In the genomic region with DNA sequence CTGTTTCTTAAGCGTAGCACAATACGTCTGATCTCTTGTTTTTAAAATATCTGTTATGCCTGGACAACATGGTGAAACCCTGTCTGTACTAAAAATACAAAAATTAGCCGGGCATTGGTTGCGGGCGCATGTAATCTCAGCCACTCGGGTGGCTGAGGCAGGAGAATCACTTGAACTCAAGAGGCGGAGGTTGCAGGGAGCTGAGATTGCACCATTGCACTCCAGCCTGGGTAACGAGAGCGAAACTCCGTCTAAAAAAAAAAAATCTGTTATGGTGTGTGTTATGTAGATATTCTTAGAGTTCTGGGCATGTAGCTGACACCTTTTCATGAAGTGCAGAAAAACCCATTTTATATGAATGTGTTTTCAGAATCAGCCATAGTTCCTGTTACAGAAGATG, we compare ENCODE assay signal across 23 cellular contexts.
"Had no signal": no experiment of that assay in that cellular context is flagged by ENCODE, and none has a peak within 500 bp of the region (broad histone marks: within the 10 kb centered on the region; RNA-seq: fewer than 3 reads in every experiment).

No MANE protein-coding gene starts in this region.

- H3K4me1 ChIP-seq: ascending aorta, body of pancreas had no signal

- DNase-seq: activated CD4-positive, alpha-beta T cell treated with anti-CD3 and anti-CD28 coated beads for 4 hours; activated CD8-positive, alpha-beta memory T cell treated with anti-CD3 and anti-CD28 coated beads, Interleukin-2, amount 50 U/mL, for 4 hours; activated CD8-positive, alpha-beta T cell treated with anti-CD3 and anti-CD28 coated beads for 36 hours; activated naive CD4-positive, alpha-beta T cell; activated naive CD8-positive, alpha-beta T cell treated with anti-CD3 and anti-CD28 coated beads, Interleukin-2, amount 50 U/mL, for 24 hours; activated T-cell treated with anti-CD3 and anti-CD28 coated beads, Interleukin-2, amount 50 U/mL, for 72 hours; amniotic stem cell; body of pancreas; NCI-H1048; NCI-H146; NCI-H2029; NCI-H2107; NCI-H345; NCI-H510A; NCI-H69; PC-3; T-helper 1 cell; WERI-Rb-1 had no signal

- H3K9me3 ChIP-seq: ascending aorta, body of pancreas had no signal

- H3K4me3 Mint-ChIP-seq: activated CD8-positive, alpha-beta T cell treated with anti-CD3 and anti-CD28 coated beads for 36 hours; activated naive CD4-positive, alpha-beta T cell treated with anti-CD3 and anti-CD28 coated beads, Interleukin-2, amount 50 U/mL, for 24 hours; activated naive CD8-positive, alpha-beta T cell treated with anti-CD3 and anti-CD28 coated beads, Interleukin-2, amount 50 U/mL, for 24 hours; activated T-cell treated with anti-CD3 and anti-CD28 coated beads, Interleukin-2, amount 50 U/mL, for 72 hours; central memory CD8-positive, alpha-beta T cell had no signal

- H3K27me3 ChIP-seq: ascending aorta, body of pancreas had no signal

- H3K4me3 ChIP-seq: ascending aorta, body of pancreas, SK-N-MC had no signal

- H3K27ac ChIP-seq: ascending aorta, body of pancreas, WERI-Rb-1 had no signal

- H3K36me3 ChIP-seq: ascending aorta, WERI-Rb-1 had no signal

- H3K9me3 Mint-ChIP-seq: activated CD8-positive, alpha-beta T cell treated with anti-CD3 and anti-CD28 coated beads for 36 hours; activated naive CD4-positive, alpha-beta T cell treated with anti-CD3 and anti-CD28 coated beads, Interleukin-2, amount 50 U/mL, for 24 hours; activated naive CD8-positive, alpha-beta T cell treated with anti-CD3 and anti-CD28 coated beads, Interleukin-2, amount 50 U/mL, for 24 hours; activated T-cell treated with anti-CD3 and anti-CD28 coated beads, Interleukin-2, amount 50 U/mL, for 72 hours; activated T-helper 2 cell treated with anti-CD3 and anti-CD28 coated beads, Interferon-gamma antibody, Interleukin-2, Interleukin-4, amounts not matched to agents 10 μg/mL and 5 μg/mL and 100 μg/mL, durations not matched to agents 14 hours and 24 hours and 36 hours; central memory CD8-positive, alpha-beta T cell had no signal

- H3K27ac Mint-ChIP-seq: activated CD8-positive, alpha-beta T cell treated with anti-CD3 and anti-CD28 coated beads for 36 hours; activated naive CD4-positive, alpha-beta T cell treated with anti-CD3 and anti-CD28 coated beads, Interleukin-2, amount 50 U/mL, for 24 hours; activated naive CD8-positive, alpha-beta T cell treated with anti-CD3 and anti-CD28 coated beads, Interleukin-2, amount 50 U/mL, for 24 hours; activated T-helper 2 cell treated with anti-CD3 and anti-CD28 coated beads, Interferon-gamma antibody, Interleukin-2, Interleukin-4, amounts not matched to agents 10 μg/mL and 5 μg/mL and 100 μg/mL, durations not matched to agents 14 hours and 24 hours and 36 hours had no signal

- H3K27me3 Mint-ChIP-seq: activated CD8-positive, alpha-beta T cell treated with anti-CD3 and anti-CD28 coated beads for 36 hours; activated naive CD4-positive, alpha-beta T cell treated with anti-CD3 and anti-CD28 coated beads, Interleukin-2, amount 50 U/mL, for 24 hours; activated naive CD8-positive, alpha-beta T cell treated with anti-CD3 and anti-CD28 coated beads, Interleukin-2, amount 50 U/mL, for 24 hours; central memory CD8-positive, alpha-beta T cell had no signal

- ATAC-seq: activated CD8-positive, alpha-beta T cell treated with anti-CD3 and anti-CD28 coated beads for 36 hours; activated naive CD8-positive, alpha-beta T cell treated with anti-CD3 and anti-CD28 coated beads, Interleukin-2, amount 50 U/mL, for 24 hours; activated T-cell treated with anti-CD3 and anti-CD28 coated beads, Interleukin-2, amount 50 U/mL, for 72 hours; body of pancreas; PC-3 had no signal
